8 cellular contexts compared by ENCODE assay signal in the genomic region with DNA sequence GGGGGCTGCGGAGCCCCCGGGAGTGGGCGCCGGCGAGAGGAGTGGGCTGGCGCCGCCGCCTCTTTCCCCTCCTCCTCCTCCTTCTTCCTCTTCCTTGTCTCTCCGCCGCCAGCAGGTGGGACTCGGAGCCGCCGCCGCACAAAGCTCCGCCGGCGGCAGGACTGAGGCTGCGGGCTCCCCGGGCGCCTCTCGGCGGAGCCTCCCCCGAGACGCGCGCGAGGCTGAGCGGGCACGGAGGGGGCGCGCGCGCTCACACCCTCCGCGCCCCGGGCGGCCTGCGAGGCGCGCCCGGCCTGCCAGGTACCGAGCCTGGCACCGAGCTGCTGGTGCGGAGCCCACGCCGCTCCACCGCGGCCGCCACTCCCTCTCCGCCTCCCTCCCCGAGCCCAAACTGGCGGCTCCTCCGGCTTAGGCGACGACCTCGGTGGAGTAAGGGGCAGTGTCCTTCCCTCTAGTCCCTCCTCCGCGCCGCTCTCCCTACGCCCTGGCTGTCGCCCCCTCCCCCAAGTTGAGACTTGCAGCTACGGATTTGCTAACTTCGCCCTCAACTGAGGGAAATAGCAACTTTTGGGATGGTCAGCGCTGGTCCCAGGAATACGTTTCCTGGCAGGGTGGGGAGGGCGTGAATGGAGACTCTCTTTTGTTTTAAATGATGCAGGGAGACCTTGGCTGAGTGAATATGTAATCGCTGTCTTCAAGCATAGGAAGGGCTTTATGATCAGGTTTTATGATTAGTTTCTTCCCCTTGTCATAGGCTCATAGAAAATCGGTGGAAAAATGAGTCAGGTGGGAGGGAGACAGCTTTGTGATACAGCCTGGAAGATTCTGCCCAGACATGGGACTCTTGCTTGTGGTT.
DNase-seq lines count a peak whose midpoint lies in the region; ATAC-seq, FAIRE-seq and TF ChIP-seq lines count a peak whose summit lies in the region.

No MANE protein-coding gene starts in this region.

- no peak for TF ChIP-seq RAD21 in K562 (CRISPR knock-in tag; conservative IDR thresholded peaks at IDR 0.05 in 1 of 2, IDR thresholded peaks at IDR 0.05 in 1 of 2)

- TF ChIP-seq POLR2A in K562 (conservative IDR thresholded peaks at IDR 0.05): no peak

- no peak for FAIRE-seq in K562 (lab: Jason Lieb, UNC)
- FAIRE-seq in keratinocyte (lab: Jason Lieb, UNC): no peak

- no peaks in the 10 kb centered on the region for H3K9me3 Mint-ChIP-seq in CD4-positive, alpha-beta memory T cell

- intact Hi-C loops in CD4-positive, alpha-beta memory T cell (cut with micrococcal nuclease): loop anchor here (5.0 kb wide), 1 partner anchor 198 kb away; the partner anchor contains the start of gene CAND1
- intact Hi-C loops in K562 (cut with micrococcal nuclease): no loop called here

- H3K36me3 Mint-ChIP-seq in CD4-positive, alpha-beta memory T cell: no peaks in the 10 kb centered on the region

- ATAC-seq in GM19395 (IDR thresholded peaks at IDR 0.05; ENCODE audit: unreplicated experiment) (peak; percentile 78), HG03571 (IDR thresholded peaks at IDR 0.05; ENCODE audit: unreplicated experiment) (peak; percentile 70), SK-N-SH treated with all-trans-retinoic acid at 6 μM for 48 hours (peak; percentile 45), K562 (peak; percentile 62), HG03097 (IDR thresholded peaks at IDR 0.05; ENCODE audit: low FRiP score, unreplicated experiment) (no peak)

- peak overlapping the region; percentile 73 to 87 (median 79) for H3K4me3 Mint-ChIP-seq in CD4-positive, alpha-beta memory T cell

- dilution Hi-C loops in keratinocyte (cut with MboI; ENCODE audit: extremely low pct_ligation_motif_present, low sequenced_read_pairs): no loop called here

- H4K20me1 ChIP-seq in K562 (replicated peaks; ENCODE audit: control insufficient read depth, insufficient read depth, low read length) (no peaks in the 10 kb centered on the region), keratinocyte (ENCODE audit: control insufficient read depth, extremely low read depth, insufficient read depth, low read length) (no peaks in the 10 kb centered on the region)

- H3K4me1 ChIP-seq in CD4-positive, alpha-beta memory T cell (ENCODE audit: insufficient read depth, low read length): peaks cover 14% of the 10 kb centered on the region
- H3K4me1 ChIP-seq in K562 (replicated peaks in 1 of 2; ENCODE audit: control insufficient read depth in 2 of 2, insufficient read depth in 2 of 2, low read length in 2 of 2) (peaks cover 0 to 10% of the 10 kb centered on the region in 2 experiments; a peak in 2 of 5 replicates), keratinocyte (ENCODE audit: control insufficient read depth, extremely low read depth, insufficient read depth, low read length) (peaks cover 26% of the 10 kb centered on the region)

- H3K9me1 ChIP-seq in K562 (ENCODE audit: control insufficient read depth, insufficient read depth, low read length): no peaks in the 10 kb centered on the region
- no peaks in the 10 kb centered on the region for H3K9me1 ChIP-seq in keratinocyte (ENCODE audit: control insufficient read depth, extremely low read depth, insufficient read depth, low read length)

- WGBS in K562 (ENCODE audit: insufficient coverage, low coverage, missing lambda C conversion rate): 11% methylated on average over 21 of the region's 68 CpGs

- POLR2A ChIA-PET in CD4-positive, alpha-beta memory T cell (lab: Charles Lee; ENCODE audit: partially characterized antibody): no interaction called here
- POLR2A ChIA-PET in K562 (lab: Yijun Ruan, JAX): no interaction called here

- no peak for TF ChIP-seq EP300 in K562 (IDR thresholded peaks at IDR 0.05; ENCODE audit: low read length)

- peak overlapping the region; percentile 40; the same call in 1 of the 2 replicates for H2AFZ ChIP-seq in K562 (ENCODE audit: low read depth, low read length)
- peak overlapping the region; percentile 87 for H2AFZ ChIP-seq in keratinocyte (ENCODE audit: control insufficient read depth, low read length)

- peaks cover 13 to 24% (median 17%) of the 10 kb centered on the region in 4 donors for H3K4me1 Mint-ChIP-seq in CD4-positive, alpha-beta memory T cell

- DNase-seq in CD4-positive, alpha-beta memory T cell: peak in 4 of 5 donors; percentile 35 to 43 (median 37)
- DNase-seq in K562 (ENCODE audit: extremely low read depth in 1 of 4, low spot score in 3 of 4) (peak in 2 of 4 experiments; percentile 7 to 11), keratinocyte (ENCODE audit: low read depth, low spot score) (no peak)
- peak; percentile 34 for DNase-seq in stimulated activated CD4-positive, alpha-beta T cell treated with anti-CD3 and anti-CD28 coated beads, Interleukin-1b, Interleukin-23, amount 100 ng/mL, for 48 hours

- H3K36me3 ChIP-seq in CD4-positive, alpha-beta memory T cell (ENCODE audit: insufficient read depth, low read length): no peaks in the 10 kb centered on the region
- H3K36me3 ChIP-seq in K562 (ENCODE audit: control insufficient read depth, insufficient read depth, low read length): no peaks in the 10 kb centered on the region
- no peaks in the 10 kb centered on the region for H3K36me3 ChIP-seq in keratinocyte (ENCODE audit: control insufficient read depth in 2 of 2, extremely low read depth in 1 of 2, insufficient read depth in 2 of 2, low read length in 2 of 2)

- H3K27me3 Mint-ChIP-seq in CD4-positive, alpha-beta memory T cell: peaks cover 16 to 23% of the 10 kb centered on the region in 2 donors

- H3K4me2 ChIP-seq in K562 (ENCODE audit: insufficient read depth, low read length) (no peak overlapping the region), keratinocyte (ENCODE audit: control insufficient read depth, extremely low read depth, insufficient read depth, low read depth, low read length) (peak overlapping the region; percentile 98)

- H3K79me2 ChIP-seq in K562 (ENCODE audit: control insufficient read depth, insufficient read depth, low read length): no peaks in the 10 kb centered on the region
- H3K79me2 ChIP-seq in keratinocyte (ENCODE audit: control insufficient read depth, insufficient read depth, low read length): peaks cover 12% of the 10 kb centered on the region

- H3K9ac ChIP-seq in K562 (ENCODE audit: insufficient read depth in 1 of 2, low read depth in 2 of 2, low read length in 2 of 2) (peak overlapping the region in 1 of 2 experiments; percentile 17; a peak in 1 of 4 replicates), keratinocyte (ENCODE audit: control insufficient read depth, extremely low read depth, insufficient read depth, low read length) (peak overlapping the region; percentile 86)

- H3K27me3 ChIP-seq in CD4-positive, alpha-beta memory T cell (ENCODE audit: insufficient read depth, low read length): peaks cover 5% of the 10 kb centered on the region
- H3K27me3 ChIP-seq in K562 (ENCODE audit: control insufficient read depth in 2 of 2, insufficient read depth in 2 of 2, low read length in 2 of 2) (peaks cover 15 to 34% of the 10 kb centered on the region in 2 experiments), keratinocyte (ENCODE audit: control insufficient read depth, extremely low read depth, insufficient read depth, low read length) (no peaks in the 10 kb centered on the region)

- in situ Hi-C loops in K562 (cut with MboI): no loop called here

- CTCF ChIA-PET in CD4-positive, alpha-beta memory T cell (lab: Charles Lee; ENCODE audit: partially characterized antibody): no interaction called here
- CTCF ChIA-PET in K562 (lab: Yijun Ruan, JAX; ENCODE audit: low intra/inter-chr PET ratio): no interaction called here

- peak overlapping the region in 1 of 2 donors; percentile 38 for H3K4me3 ChIP-seq in CD4-positive, alpha-beta memory T cell (ENCODE audit: low read length in 2 of 2)
- H3K4me3 ChIP-seq in K562: no peak overlapping the region
- H3K4me3 ChIP-seq in keratinocyte (ENCODE audit: control insufficient read depth in 2 of 3, extremely low read depth in 1 of 3, insufficient read depth in 2 of 3, low read depth in 1 of 3, low read length in 3 of 3): peak overlapping the region; percentile 75 to 82 (median 77)

- H3K27ac ChIP-seq in CD4-positive, alpha-beta memory T cell (ENCODE audit: low read depth, low read length): no peak overlapping the region
- no peak overlapping the region for H3K27ac ChIP-seq in K562 (ENCODE audit: extremely low read depth, low read depth, low read length)
- H3K27ac ChIP-seq in keratinocyte (ENCODE audit: control insufficient read depth, insufficient read depth, low read length): peak overlapping the region; percentile 70

- no peaks in the 10 kb centered on the region for H3K9me3 ChIP-seq in CD4-positive, alpha-beta memory T cell (ENCODE audit: control insufficient read depth in 1 of 2, low read length in 2 of 2)
- H3K9me3 ChIP-seq in K562 (replicated peaks; ENCODE audit: control insufficient read depth, insufficient read depth, low read depth, low read length) (no peaks in the 10 kb centered on the region), keratinocyte (ENCODE audit: control insufficient read depth, low read depth, low read length) (no peaks in the 10 kb centered on the region)

- BruUV-seq in K562 (replicated peaks; lab: Mats Ljungman, UMichigan): no TSS peak

- H3K27ac Mint-ChIP-seq in CD4-positive, alpha-beta memory T cell: peak overlapping the region in 3 of 7 donors; percentile 30 to 60 (median 42)

- TF ChIP-seq CTCF in K562 (IDR thresholded peaks at IDR 0.05 in 2 of 3, conservative IDR thresholded peaks at IDR 0.05 in 1 of 3; ENCODE audit: insufficient read depth in 2 of 3, low read depth in 1 of 3, low read length in 3 of 3) (no peak), keratinocyte (optimal IDR thresholded peaks at IDR 0.05 in 1 of 3, IDR thresholded peaks at IDR 0.05 in 1 of 3, conservative IDR thresholded peaks at IDR 0.05 in 1 of 3; ENCODE audit: extremely low read depth in 1 of 3, insufficient read depth in 2 of 3, low read length in 3 of 3) (peak in 2 of 3 experiments; percentile 35 to 36)

TF ChIP-seq in SK-N-SH treated with all-trans-retinoic acid at 6 μM for 48 hours, 23 proteins besides CTCF, POLR2A, EP300 and RAD21:
- TF ChIP-seq ISL1 (CRISPR knock-in tag; IDR thresholded peaks at IDR 0.05) (no peak), ARNTL (CRISPR knock-in tag; IDR thresholded peaks at IDR 0.05; ENCODE audit: borderline replicate concordance, low read depth) (no peak)

TF ChIP-seq in K562, 482 proteins besides CTCF, POLR2A, EP300 and RAD21 (continues in another document):
- no peak for TF ChIP-seq NFXL1 (CRISPR knock-in tag; IDR thresholded peaks at IDR 0.05)
- no peak for TF ChIP-seq PTRF (tag; IDR thresholded peaks at IDR 0.05)
- TF ChIP-seq NEUROD1 (IDR thresholded peaks at IDR 0.05; ENCODE audit: borderline replicate concordance, low read depth, low read length, partially characterized antibody): no peak

Comparison
In these comparisons a context has a peak if more than half of its experiments do, and no peak if none do; other contexts are left out.
1. CTCF ChIP-seq: peak in keratinocyte (2 of 3); none in K562 (0 of 3).